In genomic region chr1:36257375-36257767, GRCh38 we compare ENCODE assay signal across 8 cellular contexts. TPM values are rescaled to one million over a fixed set of nuclear protein-coding genes. Genes with fewer than 3 reads are reported as not detected.
DNase-seq lines count a peak whose midpoint lies in the region; ATAC-seq and TF ChIP-seq lines count a peak whose summit lies in the region.
"Had no signal": no experiment of that assay in that cellular context is flagged by ENCODE, and none has a peak within 500 bp of the region (broad histone marks: within the 10 kb centered on the region; RNA-seq: fewer than 3 reads in every experiment).

No MANE protein-coding gene starts in this region.

- peaks cover 0 to 43% of the 10 kb centered on the region in 2 donors for H3K36me3 ChIP-seq in psoas muscle (ENCODE audit: insufficient read depth in 1 of 2, low read depth in 1 of 2)

- ATAC-seq in effector memory CD8-positive, alpha-beta T cell (replicated peaks), result no peak
- ATAC-seq in psoas muscle, result peak; percentile 91 to 97 (median 95)
- ATAC-seq in T-cell (replicated peaks in 1 of 4), result no peak
- no peak for ATAC-seq in GM19395 (IDR thresholded peaks at IDR 0.05; ENCODE audit: unreplicated experiment)

- H3K4me1 ChIP-seq in psoas muscle, result peaks cover 77% of the 10 kb centered on the region

- TF ChIP-seq CTCF in GM10248 (IDR thresholded peaks at IDR 0.05; ENCODE audit: control extremely low read depth, extremely low read depth, low read depth, missing control alignments) (no peak), psoas muscle (IDR thresholded peaks at IDR 0.05) (no peak)

- no peak overlapping the region for H3K4me3 Mint-ChIP-seq in effector memory CD8-positive, alpha-beta T cell
- H3K4me3 Mint-ChIP-seq in T-cell, result no peak overlapping the region

- H3K4me3 ChIP-seq in psoas muscle, result peak overlapping the region; percentile 19

- intact Hi-C loops in psoas muscle (cut with DNase I), result no loop called here

- H3K27me3 Mint-ChIP-seq in effector memory CD8-positive, alpha-beta T cell, result no peaks in the 10 kb centered on the region
- H3K27me3 Mint-ChIP-seq in T-cell, result no peaks in the 10 kb centered on the region

- peak overlapping the region; percentile 59 to 66 for H3K27ac Mint-ChIP-seq in effector memory CD8-positive, alpha-beta T cell
- peak overlapping the region in 1 of 2 donors; percentile 6 for H3K27ac Mint-ChIP-seq in T-cell

- DNase-seq in GM10248 (ENCODE audit: extremely low spot score) (peak; percentile 47), M059J (ENCODE audit: low read depth) (peak; percentile 32), psoas muscle (peak; percentile 66 to 86), T-cell (no peak), HUDEP-2 (lab: John Stamatoyannopoulos, UW; ENCODE audit: unreplicated experiment in 76 of 76) (no peak)
- DNase-seq in effector memory CD8-positive, alpha-beta T cell, result no peak
- DNase-seq: NCI-H226 had no signal

- POLR2A ChIA-PET in GM10248 (lab: Yijun Ruan, JAX) (no interaction called here), T-cell (lab: Charles Lee) (no interaction called here)

- peaks cover 47% of the 10 kb centered on the region for H3K36me3 Mint-ChIP-seq in effector memory CD8-positive, alpha-beta T cell (ENCODE audit: insufficient read depth)
- H3K36me3 Mint-ChIP-seq in T-cell, result peaks cover 20% of the 10 kb centered on the region

- 22 to 46% (median 36%) methylated on average over 2 of the region's 2 CpGs for WGBS in psoas muscle, 3 donors

- CTCF ChIA-PET in GM10248 (lab: Yijun Ruan, JAX) (interaction anchor here (1.5 kb wide), 1 partner anchor 28 kb away, joined by 4 read pairs; no protein-coding TSS in a partner anchor), T-cell (lab: Charles Lee) (no interaction called here)

- peak overlapping the region; percentile 86 for H3K27ac ChIP-seq in psoas muscle

- H3K9me3 ChIP-seq in psoas muscle, result no peaks in the 10 kb centered on the region

- no peaks in the 10 kb centered on the region for H3K27me3 ChIP-seq in psoas muscle (ENCODE audit: insufficient read depth in 3 of 3, low read length in 2 of 3)

- H3K9me3 Mint-ChIP-seq in effector memory CD8-positive, alpha-beta T cell, result no peaks in the 10 kb centered on the region
- no peaks in the 10 kb centered on the region for H3K9me3 Mint-ChIP-seq in T-cell

- H3K4me1 Mint-ChIP-seq in effector memory CD8-positive, alpha-beta T cell (ENCODE audit: low read depth in 2 of 2), result peaks cover 24 to 39% of the 10 kb centered on the region in 2 donors
- H3K4me1 Mint-ChIP-seq in T-cell, result peaks cover 41 to 56% (median 50%) of the 10 kb centered on the region in 3 donors

RNA-seq across cellular contexts. Expression of gene THRAP3, which starts 33.1 kb away (rescaled TPM):
- total RNA-seq in M059J (2014; rRNA removed; shearing (Covaris generic)), result 67.3 and 67.4 TPM in 2 replicates
- 100 to 1,000 TPM in 3 of 4 donors, 10 to 100 TPM in 1; 96.6 to 159 (median 124) TPM for total RNA-seq in psoas muscle
- 10 to 100 TPM; 45.8 to 92.9 (median 80.3) TPM for polyA plus RNA-seq in psoas muscle
- total RNA-seq in T-cell, result 100 to 1,000 TPM in 3 of 5 donors, 10 to 100 TPM in 2; 75.2 to 111 (median 101) TPM

RNA-seq across cellular contexts. Expression of gene SH3D21, which starts 48.8 kb away (rescaled TPM):
- total RNA-seq in M059J (2014; rRNA removed; shearing (Covaris generic)), result 0.25 TPM in 1 of 2 replicates, not detected in the other
- total RNA-seq in psoas muscle (1 to 10 TPM in 1 of 4 donors, under 1 TPM in 3; 0.69 to 1.1 (median 0.96) TPM), T-cell (1 to 10 TPM; 2.2 to 3.7 (median 2.8) TPM)
- under 1 TPM; 0.36 to 0.88 (median 0.37) TPM for polyA plus RNA-seq in psoas muscle

Comparison
In these comparisons a context has a peak if more than half of its experiments do, and no peak if none do; other contexts are left out.
1. DNase-seq: peak in GM10248 (single experiment), M059J (single experiment) and psoas muscle (2 of 2); none in effector memory CD8-positive, alpha-beta T cell (0 of 3), T-cell (0 of 34) and HUDEP-2 (0 of 76).
2. ATAC-seq: peak in psoas muscle (4 of 4); none in effector memory CD8-positive, alpha-beta T cell (single experiment), T-cell (0 of 4) and GM19395 (single experiment).